25 cellular contexts compared by ENCODE assay signal in the genomic region with DNA sequence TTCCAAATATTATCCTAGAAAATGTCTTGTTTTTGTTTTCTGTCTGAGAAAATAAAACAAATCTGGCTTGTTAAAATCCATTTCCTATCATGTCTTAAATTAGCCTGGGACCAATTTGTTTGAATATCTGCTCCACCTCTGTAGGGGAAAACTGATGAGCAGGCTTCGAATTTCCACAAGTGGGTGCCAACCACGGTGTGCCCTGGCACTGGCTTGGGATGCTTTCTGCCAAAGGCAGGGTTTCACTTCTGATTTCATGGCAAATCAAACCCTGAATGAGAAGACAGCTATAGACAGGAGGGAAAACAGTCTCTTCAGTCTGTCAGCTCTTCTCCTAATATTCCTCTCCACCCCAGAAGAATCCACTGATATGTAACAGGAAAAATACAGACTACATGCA.
"Had no signal": no experiment of that assay in that cellular context is flagged by ENCODE, and none has a peak within 500 bp of the region (broad histone marks: within the 10 kb centered on the region; RNA-seq: fewer than 3 reads in every experiment).

No MANE protein-coding gene starts in this region.

- H3K4me1 ChIP-seq: psoas muscle, testis, tibial nerve, uterus had no signal

- H3K27me3 ChIP-seq: ovary, spleen, testis, tibial nerve, upper lobe of left lung, uterus had no signal

- H3K27ac ChIP-seq: dorsolateral prefrontal cortex, ovary, psoas muscle, skin epidermis, spleen, testis, tibial nerve, upper lobe of left lung, uterus had no signal

- DNase-seq: dorsolateral prefrontal cortex; effector CD4-positive, alpha-beta T cell; hypothalamus; immature natural killer cell; islet precursor cell; mesendoderm; midbrain; naive thymus-derived CD4-positive, alpha-beta T cell; occipital lobe; ovary; posterior cingulate gyrus; psoas muscle; right cardiac atrium; spleen; stimulated activated CD4-positive, alpha-beta T cell treated with anti-CD3 and anti-CD28 coated beads, Interleukin-4, amount 100 ng/mL, for 4 hours; stimulated activated naive CD8-positive, alpha-beta T cell treated with anti-CD3 and anti-CD28 coated beads, Interleukin-15, Interleukin-2, amounts not matched to agents 100 U/mL and 50 U/mL, for 24 hours; substantia nigra; testis; upper lobe of left lung; uterus had no signal

- H3K36me3 ChIP-seq: ovary, spleen, tibial nerve, upper lobe of left lung, uterus had no signal

- H3K9me3 ChIP-seq: ovary, psoas muscle, spleen, testis, tibial nerve, upper lobe of left lung, uterus had no signal

- ATAC-seq: naive thymus-derived CD4-positive, alpha-beta T cell; psoas muscle; right cardiac atrium; stimulated activated memory B cell treated with anti-CD40 and anti-IgM and Interleukin-4, amounts not matched to agents 10 μg/mL and 1 μg/mL and 100 μg/mL, for 72 hours; stimulated activated naive CD8-positive, alpha-beta T cell treated with anti-CD3 and anti-CD28 coated beads, Interleukin-15, Interleukin-2, amounts not matched to agents 100 U/mL and 50 U/mL, for 24 hours had no signal

- FAIRE-seq: colon, frontal cortex had no signal

- H3K4me3 ChIP-seq: dorsolateral prefrontal cortex, ovary, psoas muscle, skin epidermis, spleen, testis, tibial nerve, upper lobe of left lung, uterus had no signal
